In the genomic region with DNA sequence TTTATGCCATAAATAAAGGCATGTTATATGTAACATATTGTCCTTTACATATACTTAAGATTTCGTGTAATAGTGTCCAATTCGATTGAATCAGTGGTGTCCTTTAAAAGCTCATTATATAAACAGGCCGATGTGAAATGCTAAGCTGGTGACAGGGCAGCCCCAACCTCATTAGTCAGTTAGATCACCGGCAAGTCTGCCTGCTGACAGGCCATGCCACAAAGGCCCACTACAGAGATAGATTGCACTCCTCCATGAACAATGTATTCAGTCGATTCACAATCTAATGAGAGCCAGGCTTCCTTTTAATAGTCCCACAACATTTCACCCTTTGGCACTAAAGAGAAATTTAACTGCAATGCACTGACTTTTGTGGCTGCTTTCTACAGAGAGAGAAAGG, we compare ENCODE assay signal across 20 cellular contexts.
"Had no signal": no experiment of that assay in that cellular context is flagged by ENCODE, and none has a peak within 500 bp of the region (broad histone marks: within the 10 kb centered on the region; RNA-seq: fewer than 3 reads in every experiment).

No MANE protein-coding gene starts in this region.

- DNase-seq: activated CD4-positive, alpha-beta memory T cell treated with anti-CD3 and anti-CD28 coated beads, Interleukin-2, amount 10 ng/mL, durations not matched to agents 7 days and 5 days; activated CD4-positive, alpha-beta T cell treated with anti-CD3 and anti-CD28 coated beads for 4 hours; activated effector memory CD4-positive, alpha-beta T cell treated with anti-CD3 and anti-CD28 coated beads, Interleukin-2, amount 50 U/mL, for 16 hours; activated T-cell treated with anti-CD3 and anti-CD28 coated beads, Interleukin-2, amount 50 U/mL, for 48 hours; adrenal gland; body of pancreas; cortex of kidney; effector memory CD4-positive, alpha-beta T cell; foreskin keratinocyte; left colon; naive thymus-derived CD4-positive, alpha-beta T cell; nucleus accumbens; right lobe of liver; stimulated activated naive CD8-positive, alpha-beta T cell treated with anti-CD3 and anti-CD28 coated beads, Interleukin-15, amount 100 ng/mL, for 72 hours; T-helper 17 cell; testis; upper lobe of right lung had no signal

- ATAC-seq: body of pancreas; foreskin keratinocyte; left colon; naive thymus-derived CD4-positive, alpha-beta T cell; right lobe of liver; stimulated activated naive CD8-positive, alpha-beta T cell treated with anti-CD3 and anti-CD28 coated beads, Interleukin-15, amount 100 ng/mL, for 72 hours; T-helper 17 cell; upper lobe of right lung had no signal

- H3K4me3 ChIP-seq: adrenal gland, body of pancreas, right lobe of liver, testis, upper lobe of right lung had no signal

- H3K27ac Mint-ChIP-seq: activated CD4-positive, alpha-beta memory T cell treated with anti-CD3 and anti-CD28 coated beads, Interleukin-2, amount 10 ng/mL, durations not matched to agents 7 days and 5 days; activated naive CD4-positive, alpha-beta T cell treated with anti-CD3 and anti-CD28 coated beads, Interleukin-2, amount 50 U/mL, for 24 hours; naive thymus-derived CD4-positive, alpha-beta T cell; progenitor cell of endocrine pancreas; stimulated activated naive CD8-positive, alpha-beta T cell treated with anti-CD3 and anti-CD28 coated beads, Interleukin-15, amount 100 ng/mL, for 72 hours; T-helper 17 cell had no signal

- H3K4me1 ChIP-seq: adrenal gland, body of pancreas, foreskin keratinocyte, right lobe of liver, testis, upper lobe of right lung had no signal

- H3K27me3 Mint-ChIP-seq: activated CD4-positive, alpha-beta memory T cell treated with anti-CD3 and anti-CD28 coated beads, Interleukin-2, amount 10 ng/mL, durations not matched to agents 7 days and 5 days; activated naive CD4-positive, alpha-beta T cell treated with anti-CD3 and anti-CD28 coated beads, Interleukin-2, amount 50 U/mL, for 24 hours; central memory CD8-positive, alpha-beta T cell; progenitor cell of endocrine pancreas; stimulated activated naive CD8-positive, alpha-beta T cell treated with anti-CD3 and anti-CD28 coated beads, Interleukin-15, amount 100 ng/mL, for 72 hours had no signal

- H3K4me3 Mint-ChIP-seq: activated CD4-positive, alpha-beta memory T cell treated with anti-CD3 and anti-CD28 coated beads, Interleukin-2, amount 10 ng/mL, durations not matched to agents 7 days and 5 days; activated naive CD4-positive, alpha-beta T cell treated with anti-CD3 and anti-CD28 coated beads, Interleukin-2, amount 50 U/mL, for 24 hours; central memory CD8-positive, alpha-beta T cell; naive thymus-derived CD4-positive, alpha-beta T cell; stimulated activated naive CD8-positive, alpha-beta T cell treated with anti-CD3 and anti-CD28 coated beads, Interleukin-15, amount 100 ng/mL, for 72 hours; T-helper 17 cell had no signal

- H3K4me1 Mint-ChIP-seq: activated CD4-positive, alpha-beta memory T cell treated with anti-CD3 and anti-CD28 coated beads, Interleukin-2, amount 10 ng/mL, durations not matched to agents 7 days and 5 days; activated naive CD4-positive, alpha-beta T cell treated with anti-CD3 and anti-CD28 coated beads, Interleukin-2, amount 50 U/mL, for 24 hours; central memory CD8-positive, alpha-beta T cell; naive thymus-derived CD4-positive, alpha-beta T cell; stimulated activated naive CD8-positive, alpha-beta T cell treated with anti-CD3 and anti-CD28 coated beads, Interleukin-15, amount 100 ng/mL, for 72 hours; T-helper 17 cell had no signal

- H3K9me3 Mint-ChIP-seq: activated naive CD4-positive, alpha-beta T cell treated with anti-CD3 and anti-CD28 coated beads, Interleukin-2, amount 50 U/mL, for 24 hours; stimulated activated naive CD8-positive, alpha-beta T cell treated with anti-CD3 and anti-CD28 coated beads, Interleukin-15, amount 100 ng/mL, for 72 hours had no signal

- H3K27ac ChIP-seq: adrenal gland, body of pancreas, foreskin keratinocyte, right lobe of liver, testis, upper lobe of right lung had no signal

- H3K27me3 ChIP-seq: adrenal gland, body of pancreas, foreskin keratinocyte, right lobe of liver, testis, upper lobe of right lung had no signal

- H3K36me3 Mint-ChIP-seq: activated naive CD4-positive, alpha-beta T cell treated with anti-CD3 and anti-CD28 coated beads, Interleukin-2, amount 50 U/mL, for 24 hours; naive thymus-derived CD4-positive, alpha-beta T cell had no signal

- H3K9me3 ChIP-seq: adrenal gland, body of pancreas, right lobe of liver, testis, upper lobe of right lung had no signal

- H3K36me3 ChIP-seq: adrenal gland, right lobe of liver, upper lobe of right lung had no signal
